ENCODE assay signal across 1 cellular context in the genomic region with DNA sequence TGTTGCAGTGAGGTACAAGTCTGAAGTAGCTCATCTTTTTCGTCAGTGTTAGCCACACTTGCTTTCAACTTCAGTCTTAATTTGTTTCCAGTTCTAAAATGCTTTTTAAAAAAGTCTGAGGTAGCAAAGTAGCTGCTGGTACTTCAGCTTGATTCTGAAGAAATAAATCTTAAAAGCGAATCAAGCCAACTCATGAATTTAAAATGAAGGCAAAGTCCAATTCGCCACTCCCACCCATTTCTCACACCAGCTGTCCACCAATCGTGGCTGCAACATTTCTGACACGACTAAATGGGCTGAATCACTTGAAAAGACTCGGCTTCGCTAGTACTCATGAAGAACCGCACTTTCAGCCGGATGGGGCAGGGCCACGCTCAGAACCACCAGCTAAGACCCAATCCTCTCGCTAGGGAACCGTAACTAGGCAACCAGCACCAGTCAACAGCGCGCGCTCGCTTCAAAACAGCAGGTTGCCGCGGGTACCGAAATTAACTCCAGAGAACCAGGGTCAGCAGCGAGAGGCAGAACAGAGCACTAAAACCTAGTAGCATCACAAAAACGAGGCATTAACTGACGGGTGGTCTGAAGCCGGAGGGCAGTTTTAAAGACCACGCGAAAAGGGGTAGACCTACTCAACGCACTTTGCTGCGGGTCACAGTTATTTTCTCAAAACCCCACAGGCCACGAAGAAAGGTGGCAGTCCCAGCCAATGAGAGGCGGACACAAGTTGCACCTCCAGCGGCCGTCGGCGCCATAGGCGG.
TF ChIP-seq lines count a peak whose summit lies in the region.

No MANE protein-coding gene starts in this region.

TF ChIP-seq in K562, 482 proteins besides CTCF, POLR2A, EP300 and RAD21 (continued from another document and continues in another):
- TF ChIP-seq HLTF (IDR thresholded peaks at IDR 0.05) (peak; percentile 34; the same call in 1 of the 2 replicates), ZNF121 (CRISPR knock-in tag; conservative IDR thresholded peaks at IDR 0.05) (no peak), SRSF3 (IDR thresholded peaks at IDR 0.05; ENCODE audit: insufficient read depth, low read length) (no peak), HDGF (IDR thresholded peaks at IDR 0.05) (0 out of 2 replicates have a peak, but pooled peaks have one; percentile 74), ZNF316 (IDR thresholded peaks at IDR 0.05) (peak; percentile 58; the same call in 1 of the 2 replicates), FOXJ2 (tag; IDR thresholded peaks at IDR 0.05) (peak; percentile 99), SREBF1 (IDR thresholded peaks at IDR 0.05; ENCODE audit: borderline replicate concordance, low read depth, low read length) (no peak), ZSCAN29 (IDR thresholded peaks at IDR 0.05) (no peak), ETV6 (IDR thresholded peaks at IDR 0.05; ENCODE audit: borderline replicate concordance in 1 of 2, low read depth in 2 of 2, low read length in 1 of 2) (no peak), ETV6 (CRISPR knock-in tag; IDR thresholded peaks at IDR 0.05; ENCODE audit: borderline replicate concordance) (no peak), TFAM (CRISPR knock-in tag; conservative IDR thresholded peaks at IDR 0.05) (no peak), SETDB1 (IDR thresholded peaks at IDR 0.05; ENCODE audit: low read length) (no peak), TBP (optimal IDR thresholded peaks at IDR 0.05; ENCODE audit: low read depth, low read length) (peak; percentile 64), YY1 (IDR thresholded peaks at IDR 0.05; ENCODE audit: borderline replicate concordance in 1 of 3, control insufficient read depth in 1 of 3, extremely low read depth in 1 of 3, insufficient read depth in 3 of 3, insufficient read length in 1 of 3, insufficient replicate concordance in 2 of 3, low read depth in 1 of 3, low read length in 2 of 3) (peak in 1 of 3 experiments; percentile 56), JUND (IDR thresholded peaks at IDR 0.05; ENCODE audit: borderline replicate concordance, low read depth, low read length) (no peak), JUND (tag; IDR thresholded peaks at IDR 0.05; ENCODE audit: borderline replicate concordance, low read depth, low read length) (no peak), SMARCC2 (IDR thresholded peaks at IDR 0.05; ENCODE audit: low read depth) (no peak), RFX5 (IDR thresholded peaks at IDR 0.05; ENCODE audit: low read depth, low read length) (peak; percentile 7; the same call in 1 of the 2 replicates), SMARCA5 (IDR thresholded peaks at IDR 0.05) (peak; percentile 94), BRF1 (IDR thresholded peaks at IDR 0.05; ENCODE audit: borderline replicate concordance, extremely low read depth, insufficient read length) (no peak), BDP1 (IDR thresholded peaks at IDR 0.05; ENCODE audit: insufficient read depth, insufficient read length) (no peak), TBL1XR1 (IDR thresholded peaks at IDR 0.05; ENCODE audit: low read length in 2 of 2) (0 out of 4 replicates have a peak, but pooled peaks of 1 of the 2 experiments have one; percentile 21), BHLHE40 (IDR thresholded peaks at IDR 0.05; ENCODE audit: low read length) (peak; percentile 31; the same call in 1 of the 2 replicates), LCOR (CRISPR knock-in tag; IDR thresholded peaks at IDR 0.05) (no peak; the same call in 1 of the 2 replicates), ZC3H4 (CRISPR knock-in tag; IDR thresholded peaks at IDR 0.05; ENCODE audit: borderline replicate concordance) (peak; percentile 97), NFIC (IDR thresholded peaks at IDR 0.05) (no peak), CSDE1 (IDR thresholded peaks at IDR 0.05) (peak; percentile 61 to 70; a peak in 2 of 4 replicates), ZBTB17 (CRISPR knock-in tag; IDR thresholded peaks at IDR 0.05) (no peak; the same call in 1 of the 2 replicates), NR4A1 (CRISPR knock-in tag; IDR thresholded peaks at IDR 0.05) (0 out of 2 replicates have a peak, but pooled peaks have one; percentile 61), NR4A1 (tag; IDR thresholded peaks at IDR 0.05) (no peak), ZKSCAN3 (CRISPR knock-in tag; IDR thresholded peaks at IDR 0.05) (no peak), SIN3A (IDR thresholded peaks at IDR 0.05; ENCODE audit: borderline replicate concordance in 2 of 2, control insufficient read depth in 1 of 2, low read depth in 2 of 2, low read length in 2 of 2) (0 out of 4 replicates have a peak, but pooled peaks of 1 of the 2 experiments have one; percentile 51), HDAC1 (IDR thresholded peaks at IDR 0.05) (peak in 1 of 2 experiments; percentile 65; a peak in 2 of 4 replicates), LARP7 (IDR thresholded peaks at IDR 0.05) (peak; percentile 75; the same call in 1 of the 2 replicates), RBFOX2 (IDR thresholded peaks at IDR 0.05; ENCODE audit: low read depth, low read length) (no peak), HEY1 (CRISPR knock-in tag; IDR thresholded peaks at IDR 0.05; ENCODE audit: borderline replicate concordance) (no peak), NFATC3 (IDR thresholded peaks at IDR 0.05) (peak; percentile 21; the same call in 1 of the 2 replicates), ZNF384 (IDR thresholded peaks at IDR 0.05; ENCODE audit: low read depth, low read length) (no peak), ILF3 (IDR thresholded peaks at IDR 0.05; ENCODE audit: borderline replicate concordance) (no peak), SAP30 (IDR thresholded peaks at IDR 0.05; ENCODE audit: borderline replicate concordance, insufficient read depth, low read depth, low read length, poor library complexity, severe bottlenecking) (peak; percentile 46)
- TF ChIP-seq, protein P1, sequence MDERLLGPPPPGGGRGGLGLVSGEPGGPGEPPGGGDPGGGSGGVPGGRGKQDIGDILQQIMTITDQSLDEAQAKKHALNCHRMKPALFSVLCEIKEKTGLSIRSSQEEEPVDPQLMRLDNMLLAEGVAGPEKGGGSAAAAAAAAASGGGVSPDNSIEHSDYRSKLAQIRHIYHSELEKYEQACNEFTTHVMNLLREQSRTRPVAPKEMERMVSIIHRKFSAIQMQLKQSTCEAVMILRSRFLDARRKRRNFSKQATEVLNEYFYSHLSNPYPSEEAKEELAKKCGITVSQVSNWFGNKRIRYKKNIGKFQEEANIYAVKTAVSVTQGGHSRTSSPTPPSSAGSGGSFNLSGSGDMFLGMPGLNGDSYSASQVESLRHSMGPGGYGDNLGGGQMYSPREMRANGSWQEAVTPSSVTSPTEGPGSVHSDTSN (CRISPR knock-in tag; IDR thresholded peaks at IDR 0.05; ENCODE audit: low read depth): no peak
- TF ChIP-seq, protein P1 (tag; conservative IDR thresholded peaks at IDR 0.05; ENCODE audit: low read depth): peak; percentile 66
- TF ChIP-seq, protein P2, sequence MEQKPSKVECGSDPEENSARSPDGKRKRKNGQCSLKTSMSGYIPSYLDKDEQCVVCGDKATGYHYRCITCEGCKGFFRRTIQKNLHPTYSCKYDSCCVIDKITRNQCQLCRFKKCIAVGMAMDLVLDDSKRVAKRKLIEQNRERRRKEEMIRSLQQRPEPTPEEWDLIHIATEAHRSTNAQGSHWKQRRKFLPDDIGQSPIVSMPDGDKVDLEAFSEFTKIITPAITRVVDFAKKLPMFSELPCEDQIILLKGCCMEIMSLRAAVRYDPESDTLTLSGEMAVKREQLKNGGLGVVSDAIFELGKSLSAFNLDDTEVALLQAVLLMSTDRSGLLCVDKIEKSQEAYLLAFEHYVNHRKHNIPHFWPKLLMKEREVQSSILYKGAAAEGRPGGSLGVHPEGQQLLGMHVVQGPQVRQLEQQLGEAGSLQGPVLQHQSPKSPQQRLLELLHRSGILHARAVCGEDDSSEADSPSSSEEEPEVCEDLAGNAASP (IDR thresholded peaks at IDR 0.05): no peak
- TF ChIP-seq, protein P3, sequence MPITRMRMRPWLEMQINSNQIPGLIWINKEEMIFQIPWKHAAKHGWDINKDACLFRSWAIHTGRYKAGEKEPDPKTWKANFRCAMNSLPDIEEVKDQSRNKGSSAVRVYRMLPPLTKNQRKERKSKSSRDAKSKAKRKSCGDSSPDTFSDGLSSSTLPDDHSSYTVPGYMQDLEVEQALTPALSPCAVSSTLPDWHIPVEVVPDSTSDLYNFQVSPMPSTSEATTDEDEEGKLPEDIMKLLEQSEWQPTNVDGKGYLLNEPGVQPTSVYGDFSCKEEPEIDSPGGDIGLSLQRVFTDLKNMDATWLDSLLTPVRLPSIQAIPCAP (CRISPR knock-in tag; IDR thresholded peaks at IDR 0.05; ENCODE audit: borderline replicate concordance): no peak
- TF ChIP-seq, protein P4, sequence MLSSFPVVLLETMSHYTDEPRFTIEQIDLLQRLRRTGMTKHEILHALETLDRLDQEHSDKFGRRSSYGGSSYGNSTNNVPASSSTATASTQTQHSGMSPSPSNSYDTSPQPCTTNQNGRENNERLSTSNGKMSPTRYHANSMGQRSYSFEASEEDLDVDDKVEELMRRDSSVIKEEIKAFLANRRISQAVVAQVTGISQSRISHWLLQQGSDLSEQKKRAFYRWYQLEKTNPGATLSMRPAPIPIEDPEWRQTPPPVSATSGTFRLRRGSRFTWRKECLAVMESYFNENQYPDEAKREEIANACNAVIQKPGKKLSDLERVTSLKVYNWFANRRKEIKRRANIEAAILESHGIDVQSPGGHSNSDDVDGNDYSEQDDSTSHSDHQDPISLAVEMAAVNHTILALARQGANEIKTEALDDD (IDR thresholded peaks at IDR 0.05): peak; percentile 64; the same call in 1 of the 2 replicates
- TF ChIP-seq, protein P5, sequence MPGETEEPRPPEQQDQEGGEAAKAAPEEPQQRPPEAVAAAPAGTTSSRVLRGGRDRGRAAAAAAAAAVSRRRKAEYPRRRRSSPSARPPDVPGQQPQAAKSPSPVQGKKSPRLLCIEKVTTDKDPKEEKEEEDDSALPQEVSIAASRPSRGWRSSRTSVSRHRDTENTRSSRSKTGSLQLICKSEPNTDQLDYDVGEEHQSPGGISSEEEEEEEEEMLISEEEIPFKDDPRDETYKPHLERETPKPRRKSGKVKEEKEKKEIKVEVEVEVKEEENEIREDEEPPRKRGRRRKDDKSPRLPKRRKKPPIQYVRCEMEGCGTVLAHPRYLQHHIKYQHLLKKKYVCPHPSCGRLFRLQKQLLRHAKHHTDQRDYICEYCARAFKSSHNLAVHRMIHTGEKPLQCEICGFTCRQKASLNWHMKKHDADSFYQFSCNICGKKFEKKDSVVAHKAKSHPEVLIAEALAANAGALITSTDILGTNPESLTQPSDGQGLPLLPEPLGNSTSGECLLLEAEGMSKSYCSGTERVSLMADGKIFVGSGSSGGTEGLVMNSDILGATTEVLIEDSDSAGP (CRISPR knock-in tag; IDR thresholded peaks at IDR 0.05): no peak; the same call in 1 of the 2 replicates
- TF ChIP-seq, protein P6, sequence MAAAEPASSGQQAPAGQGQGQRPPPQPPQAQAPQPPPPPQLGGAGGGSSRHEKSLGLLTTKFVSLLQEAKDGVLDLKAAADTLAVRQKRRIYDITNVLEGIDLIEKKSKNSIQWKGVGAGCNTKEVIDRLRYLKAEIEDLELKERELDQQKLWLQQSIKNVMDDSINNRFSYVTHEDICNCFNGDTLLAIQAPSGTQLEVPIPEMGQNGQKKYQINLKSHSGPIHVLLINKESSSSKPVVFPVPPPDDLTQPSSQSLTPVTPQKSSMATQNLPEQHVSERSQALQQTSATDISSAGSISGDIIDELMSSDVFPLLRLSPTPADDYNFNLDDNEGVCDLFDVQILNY (CRISPR knock-in tag; IDR thresholded peaks at IDR 0.05): peak; percentile 80; the same call in 1 of the 2 replicates
- TF ChIP-seq, protein P7, sequence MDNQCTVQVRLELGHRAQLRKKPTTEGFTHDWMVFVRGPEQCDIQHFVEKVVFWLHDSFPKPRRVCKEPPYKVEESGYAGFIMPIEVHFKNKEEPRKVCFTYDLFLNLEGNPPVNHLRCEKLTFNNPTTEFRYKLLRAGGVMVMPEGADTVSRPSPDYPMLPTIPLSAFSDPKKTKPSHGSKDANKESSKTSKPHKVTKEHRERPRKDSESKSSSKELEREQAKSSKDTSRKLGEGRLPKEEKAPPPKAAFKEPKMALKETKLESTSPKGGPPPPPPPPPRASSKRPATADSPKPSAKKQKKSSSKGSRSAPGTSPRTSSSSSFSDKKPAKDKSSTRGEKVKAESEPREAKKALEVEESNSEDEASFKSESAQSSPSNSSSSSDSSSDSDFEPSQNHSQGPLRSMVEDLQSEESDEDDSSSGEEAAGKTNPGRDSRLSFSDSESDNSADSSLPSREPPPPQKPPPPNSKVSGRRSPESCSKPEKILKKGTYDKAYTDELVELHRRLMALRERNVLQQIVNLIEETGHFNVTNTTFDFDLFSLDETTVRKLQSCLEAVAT (IDR thresholded peaks at IDR 0.05): peak in 1 of 2 experiments; percentile 65; a peak in 2 of 4 replicates
- TF ChIP-seq, protein P8, sequence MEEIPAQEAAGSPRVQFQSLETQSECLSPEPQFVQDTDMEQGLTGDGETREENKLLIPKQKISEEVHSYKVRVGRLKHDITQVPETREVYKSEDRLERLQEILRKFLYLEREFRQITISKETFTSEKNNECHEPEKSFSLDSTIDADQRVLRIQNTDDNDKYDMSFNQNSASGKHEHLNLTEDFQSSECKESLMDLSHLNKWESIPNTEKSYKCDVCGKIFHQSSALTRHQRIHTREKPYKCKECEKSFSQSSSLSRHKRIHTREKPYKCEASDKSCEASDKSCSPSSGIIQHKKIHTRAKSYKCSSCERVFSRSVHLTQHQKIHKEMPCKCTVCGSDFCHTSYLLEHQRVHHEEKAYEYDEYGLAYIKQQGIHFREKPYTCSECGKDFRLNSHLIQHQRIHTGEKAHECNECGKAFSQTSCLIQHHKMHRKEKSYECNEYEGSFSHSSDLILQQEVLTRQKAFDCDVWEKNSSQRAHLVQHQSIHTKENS (CRISPR knock-in tag; IDR thresholded peaks at IDR 0.05): 0 out of 2 replicates have a peak, but pooled peaks have one; percentile 51
- TF ChIP-seq, protein P9, sequence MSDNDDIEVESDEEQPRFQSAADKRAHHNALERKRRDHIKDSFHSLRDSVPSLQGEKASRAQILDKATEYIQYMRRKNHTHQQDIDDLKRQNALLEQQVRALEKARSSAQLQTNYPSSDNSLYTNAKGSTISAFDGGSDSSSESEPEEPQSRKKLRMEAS (CRISPR knock-in tag; IDR thresholded peaks at IDR 0.05): no peak
- TF ChIP-seq, protein P10, sequence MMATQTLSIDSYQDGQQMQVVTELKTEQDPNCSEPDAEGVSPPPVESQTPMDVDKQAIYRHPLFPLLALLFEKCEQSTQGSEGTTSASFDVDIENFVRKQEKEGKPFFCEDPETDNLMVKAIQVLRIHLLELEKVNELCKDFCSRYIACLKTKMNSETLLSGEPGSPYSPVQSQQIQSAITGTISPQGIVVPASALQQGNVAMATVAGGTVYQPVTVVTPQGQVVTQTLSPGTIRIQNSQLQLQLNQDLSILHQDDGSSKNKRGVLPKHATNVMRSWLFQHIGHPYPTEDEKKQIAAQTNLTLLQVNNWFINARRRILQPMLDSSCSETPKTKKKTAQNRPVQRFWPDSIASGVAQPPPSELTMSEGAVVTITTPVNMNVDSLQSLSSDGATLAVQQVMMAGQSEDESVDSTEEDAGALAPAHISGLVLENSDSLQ (IDR thresholded peaks at IDR 0.05): peak; percentile 67
- TF ChIP-seq, protein P11, sequence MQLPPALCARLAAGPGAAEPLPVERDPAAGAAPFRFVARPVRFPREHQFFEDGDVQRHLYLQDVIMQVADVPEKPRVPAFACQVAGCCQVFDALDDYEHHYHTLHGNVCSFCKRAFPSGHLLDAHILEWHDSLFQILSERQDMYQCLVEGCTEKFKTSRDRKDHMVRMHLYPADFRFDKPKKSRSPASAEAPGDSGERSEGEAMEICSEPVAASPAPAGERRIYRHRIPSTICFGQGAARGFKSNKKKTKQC (CRISPR knock-in tag; IDR thresholded peaks at IDR 0.05): no peak
